ENCODE assay signal across 1 cellular context in the genomic region with DNA sequence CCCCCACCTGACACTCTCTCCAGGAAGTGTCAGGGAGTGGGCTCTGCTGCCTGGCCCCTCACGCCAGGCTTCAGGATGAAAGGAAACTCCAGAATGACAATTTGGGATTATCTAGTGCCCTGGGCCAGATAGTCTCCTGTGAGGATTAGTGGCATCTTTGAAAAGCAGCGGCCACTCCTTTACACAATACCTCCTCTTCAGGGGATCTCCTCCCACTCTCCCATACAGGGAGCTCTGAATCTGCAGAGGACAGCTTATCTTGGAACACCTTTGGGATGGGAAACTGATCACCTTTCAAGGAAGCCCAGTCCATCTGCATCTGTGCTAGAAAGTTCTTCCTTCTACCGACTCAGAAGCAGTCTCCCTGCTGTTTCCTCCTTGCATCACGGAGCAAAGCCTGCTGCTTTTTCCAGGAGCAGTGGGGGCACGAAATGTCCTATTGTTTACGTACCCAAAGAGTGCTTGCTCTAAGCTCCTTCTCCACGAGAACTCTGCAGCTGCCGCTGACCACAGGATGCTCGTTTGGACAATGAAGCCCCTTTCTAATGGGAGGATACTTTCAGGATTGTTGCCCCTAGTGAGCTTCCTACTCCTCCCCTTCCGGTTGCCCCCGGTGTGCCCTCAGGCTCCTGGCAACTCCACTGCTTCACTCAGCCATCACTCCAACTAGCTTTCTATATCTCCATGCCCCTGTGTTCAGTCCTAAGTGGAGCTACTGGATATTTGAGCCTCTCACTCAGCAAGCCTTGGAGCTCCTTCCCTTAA.
TF ChIP-seq lines count a peak whose summit lies in the region.

No MANE protein-coding gene starts in this region.

TF ChIP-seq in GM23338, 12 proteins besides CTCF, POLR2A, EP300 and RAD21 (continued from another document):
- TF ChIP-seq, protein P1, sequence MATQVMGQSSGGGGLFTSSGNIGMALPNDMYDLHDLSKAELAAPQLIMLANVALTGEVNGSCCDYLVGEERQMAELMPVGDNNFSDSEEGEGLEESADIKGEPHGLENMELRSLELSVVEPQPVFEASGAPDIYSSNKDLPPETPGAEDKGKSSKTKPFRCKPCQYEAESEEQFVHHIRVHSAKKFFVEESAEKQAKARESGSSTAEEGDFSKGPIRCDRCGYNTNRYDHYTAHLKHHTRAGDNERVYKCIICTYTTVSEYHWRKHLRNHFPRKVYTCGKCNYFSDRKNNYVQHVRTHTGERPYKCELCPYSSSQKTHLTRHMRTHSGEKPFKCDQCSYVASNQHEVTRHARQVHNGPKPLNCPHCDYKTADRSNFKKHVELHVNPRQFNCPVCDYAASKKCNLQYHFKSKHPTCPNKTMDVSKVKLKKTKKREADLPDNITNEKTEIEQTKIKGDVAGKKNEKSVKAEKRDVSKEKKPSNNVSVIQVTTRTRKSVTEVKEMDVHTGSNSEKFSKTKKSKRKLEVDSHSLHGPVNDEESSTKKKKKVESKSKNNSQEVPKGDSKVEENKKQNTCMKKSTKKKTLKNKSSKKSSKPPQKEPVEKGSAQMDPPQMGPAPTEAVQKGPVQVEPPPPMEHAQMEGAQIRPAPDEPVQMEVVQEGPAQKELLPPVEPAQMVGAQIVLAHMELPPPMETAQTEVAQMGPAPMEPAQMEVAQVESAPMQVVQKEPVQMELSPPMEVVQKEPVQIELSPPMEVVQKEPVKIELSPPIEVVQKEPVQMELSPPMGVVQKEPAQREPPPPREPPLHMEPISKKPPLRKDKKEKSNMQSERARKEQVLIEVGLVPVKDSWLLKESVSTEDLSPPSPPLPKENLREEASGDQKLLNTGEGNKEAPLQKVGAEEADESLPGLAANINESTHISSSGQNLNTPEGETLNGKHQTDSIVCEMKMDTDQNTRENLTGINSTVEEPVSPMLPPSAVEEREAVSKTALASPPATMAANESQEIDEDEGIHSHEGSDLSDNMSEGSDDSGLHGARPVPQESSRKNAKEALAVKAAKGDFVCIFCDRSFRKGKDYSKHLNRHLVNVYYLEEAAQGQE (IDR thresholded peaks at IDR 0.05; ENCODE audit: unreplicated experiment): no peak
- TF ChIP-seq EZH2phosphoT487 (IDR thresholded peaks at IDR 0.05; ENCODE audit: unreplicated experiment): no peak
- TF ChIP-seq EZH2 (IDR thresholded peaks at IDR 0.05; ENCODE audit: low read depth, unreplicated experiment): no peak
- no peak for TF ChIP-seq CREB1 (CRISPR knock-in tag; IDR thresholded peaks at IDR 0.05; ENCODE audit: low read depth)
- TF ChIP-seq STAT1 (IDR thresholded peaks at IDR 0.05; ENCODE audit: unreplicated experiment): no peak
- TF ChIP-seq JUNB (IDR thresholded peaks at IDR 0.05; ENCODE audit: unreplicated experiment): no peak
- TF ChIP-seq ZNF462 (CRISPR knock-in tag; IDR thresholded peaks at IDR 0.05): no peak
- no peak for TF ChIP-seq ZNF114 (CRISPR knock-in tag; IDR thresholded peaks at IDR 0.05)
- TF ChIP-seq, protein P2, sequence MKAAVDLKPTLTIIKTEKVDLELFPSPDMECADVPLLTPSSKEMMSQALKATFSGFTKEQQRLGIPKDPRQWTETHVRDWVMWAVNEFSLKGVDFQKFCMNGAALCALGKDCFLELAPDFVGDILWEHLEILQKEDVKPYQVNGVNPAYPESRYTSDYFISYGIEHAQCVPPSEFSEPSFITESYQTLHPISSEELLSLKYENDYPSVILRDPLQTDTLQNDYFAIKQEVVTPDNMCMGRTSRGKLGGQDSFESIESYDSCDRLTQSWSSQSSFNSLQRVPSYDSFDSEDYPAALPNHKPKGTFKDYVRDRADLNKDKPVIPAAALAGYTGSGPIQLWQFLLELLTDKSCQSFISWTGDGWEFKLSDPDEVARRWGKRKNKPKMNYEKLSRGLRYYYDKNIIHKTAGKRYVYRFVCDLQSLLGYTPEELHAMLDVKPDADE (IDR thresholded peaks at IDR 0.05): no peak
- no peak for TF ChIP-seq ZNF331 (CRISPR knock-in tag; IDR thresholded peaks at IDR 0.05; ENCODE audit: low read depth)
